ENCODE assay signal across 9 cellular contexts in the genomic region with DNA sequence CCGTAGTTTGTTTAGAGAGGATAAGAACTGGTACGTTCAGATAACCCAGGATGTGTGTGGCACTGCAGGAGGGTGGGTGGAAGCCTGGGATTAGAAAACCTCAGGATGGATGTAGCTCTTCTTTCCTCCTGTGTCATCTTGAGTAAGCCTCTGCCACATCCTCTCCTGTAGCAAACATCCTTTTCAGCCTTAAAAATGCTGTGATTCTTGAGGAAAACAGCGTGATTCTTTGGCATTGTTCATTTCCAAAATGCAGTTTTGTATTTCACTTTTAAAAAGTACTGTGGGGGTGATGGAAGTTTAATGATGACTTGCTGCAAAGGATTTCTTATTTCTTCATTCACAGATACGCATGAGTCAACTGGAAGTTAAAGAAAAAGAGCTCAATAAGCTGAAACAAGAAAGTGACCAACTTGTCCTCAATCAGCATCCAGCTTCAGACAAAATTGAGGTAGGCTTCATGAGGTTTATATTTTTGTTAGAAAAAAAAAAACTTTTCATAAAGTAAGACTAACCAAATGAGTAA. TPM values are rescaled to one million over a fixed set of nuclear protein-coding genes. Genes with fewer than 3 reads are reported as not detected.
"Had no signal": no experiment of that assay in that cellular context is flagged by ENCODE, and none has a peak within 500 bp of the region (broad histone marks: within the 10 kb centered on the region; RNA-seq: fewer than 3 reads in every experiment).

No MANE protein-coding gene starts in this region.

- DNase-seq: activated CD4-positive, alpha-beta T cell treated with anti-CD3 and anti-CD28 coated beads, Interleukin-2, amount 50 U/mL, for 4 hours; body of pancreas; dorsolateral prefrontal cortex; naive thymus-derived CD8-positive, alpha-beta T cell; pancreas; stimulated activated naive B cell treated with anti-CD40 and anti-IgM and Interleukin-4, amounts not matched to agents 10 μg/mL and 1 μg/mL and 100 μg/mL, for 72 hours had no signal

- H3K36me3 ChIP-seq: tibial nerve had no signal

- H3K9me3 ChIP-seq: body of pancreas, pancreas, tibial nerve had no signal

- H3K27me3 ChIP-seq: body of pancreas, pancreas, tibial nerve had no signal

- H3K27ac Mint-ChIP-seq: activated naive CD8-positive, alpha-beta T cell; naive thymus-derived CD8-positive, alpha-beta T cell; stimulated activated naive B cell treated with anti-CD40 and anti-IgM and Interleukin-4, amounts not matched to agents 10 μg/mL and 1 μg/mL and 100 μg/mL, for 72 hours; T-helper 2 cell treated with Interferon-gamma antibody and Interleukin-4, amounts not matched to agents 5 μg/mL and 100 μg/mL, for 36 hours had no signal

- H3K9me3 Mint-ChIP-seq: naive thymus-derived CD8-positive, alpha-beta T cell; stimulated activated naive B cell treated with anti-CD40 and anti-IgM and Interleukin-4, amounts not matched to agents 10 μg/mL and 1 μg/mL and 100 μg/mL, for 72 hours; T-helper 2 cell treated with Interferon-gamma antibody and Interleukin-4, amounts not matched to agents 5 μg/mL and 100 μg/mL, for 36 hours had no signal

- H3K4me1 Mint-ChIP-seq: naive thymus-derived CD8-positive, alpha-beta T cell; stimulated activated naive B cell treated with anti-CD40 and anti-IgM and Interleukin-4, amounts not matched to agents 10 μg/mL and 1 μg/mL and 100 μg/mL, for 72 hours had no signal

- H3K4me3 ChIP-seq: body of pancreas, dorsolateral prefrontal cortex, pancreas, tibial nerve had no signal

- H3K4me3 Mint-ChIP-seq: activated naive CD8-positive, alpha-beta T cell; naive thymus-derived CD8-positive, alpha-beta T cell; stimulated activated naive B cell treated with anti-CD40 and anti-IgM and Interleukin-4, amounts not matched to agents 10 μg/mL and 1 μg/mL and 100 μg/mL, for 72 hours; T-helper 2 cell treated with Interferon-gamma antibody and Interleukin-4, amounts not matched to agents 5 μg/mL and 100 μg/mL, for 36 hours had no signal

- H3K36me3 Mint-ChIP-seq: activated naive CD8-positive, alpha-beta T cell had no signal

- H3K27ac ChIP-seq: body of pancreas, dorsolateral prefrontal cortex, pancreas, tibial nerve had no signal

RNA-seq across cellular contexts. Expression of a gene that starts 24.6 kb away (rescaled TPM):
- polyA plus RNA-seq: naive thymus-derived CD8-positive, alpha-beta T cell had no signal
